Comparison of ENCODE assay signal across 33 cellular contexts in the genomic region with DNA sequence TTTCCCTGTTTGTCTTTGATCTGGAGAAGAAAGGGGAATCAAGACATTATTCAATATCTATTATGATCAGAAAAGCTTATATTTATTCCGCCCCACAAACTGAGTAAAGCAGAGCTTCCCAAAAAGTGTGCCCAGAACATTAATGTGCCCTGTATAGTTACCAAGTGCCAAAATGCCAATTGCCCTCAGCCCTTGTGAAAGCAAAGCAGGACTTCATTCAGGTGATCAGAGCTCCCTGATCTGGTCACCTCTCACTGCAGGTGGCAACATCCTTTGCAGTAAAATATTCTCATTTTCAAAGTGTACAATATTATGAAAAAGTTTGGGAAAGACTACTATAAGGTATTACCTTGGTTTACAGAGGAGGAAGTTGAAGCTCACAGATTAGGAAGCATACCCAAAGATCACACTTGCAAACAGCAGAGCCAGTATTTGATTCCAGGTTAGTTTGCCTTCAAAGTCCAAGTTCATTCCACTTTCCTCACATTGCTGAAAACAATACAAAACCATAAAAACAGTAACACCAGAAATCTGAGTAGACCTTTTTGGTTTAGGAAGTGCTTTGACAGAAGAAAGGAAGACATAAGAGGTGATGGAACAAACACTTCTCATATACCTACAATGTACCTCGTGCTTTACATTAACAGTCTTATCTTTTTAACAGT.
"Had no signal": no experiment of that assay in that cellular context is flagged by ENCODE, and none has a peak within 500 bp of the region (broad histone marks: within the 10 kb centered on the region; RNA-seq: fewer than 3 reads in every experiment).

No MANE protein-coding gene starts in this region.

- ATAC-seq: activated CD8-positive, alpha-beta T cell treated with anti-CD3 and anti-CD28 coated beads for 36 hours; activated naive CD4-positive, alpha-beta T cell treated with anti-CD3 and anti-CD28 coated beads, Interleukin-2, amount 50 U/mL, for 72 hours; activated T-cell treated with anti-CD3 and anti-CD28 coated beads, Interleukin-2, amount 50 U/mL, for 4 hours; activated T-cell treated with anti-CD3 and anti-CD28 coated beads, Interleukin-2, amount 50 U/mL, for 72 hours; activated T-helper 17 cell treated with anti-CD3 and anti-CD28 coated beads, Interleukin-2, amount 50 U/mL, for 72 hours; body of pancreas had no signal

- FAIRE-seq: astrocyte, TTC549 had no signal

- H3K4me1 ChIP-seq: breast epithelium had no signal

- H3K36me3 ChIP-seq: adrenal gland, brain microvascular endothelial cell, breast epithelium had no signal

- H3K9me3 ChIP-seq: adrenal gland, body of pancreas had no signal

- H3K27me3 ChIP-seq: adrenal gland, body of pancreas, brain microvascular endothelial cell, breast epithelium had no signal

- H3K4me3 ChIP-seq: adrenal gland, body of pancreas, breast epithelium had no signal

- DNase-seq: activated B cell treated with CpG ODN at 0.5 μM for 24 hours; activated CD4-positive, alpha-beta memory T cell treated with anti-CD3 and anti-CD28 coated beads for 36 hours; activated CD4-positive, alpha-beta T cell treated with anti-CD3 and anti-CD28 coated beads for 4 hours; activated CD4-positive, alpha-beta T cell treated with anti-CD3 and anti-CD28 coated beads, Interleukin-2, amount 50 U/mL, for 1 hour; activated CD4-positive, alpha-beta T cell treated with anti-CD3 and anti-CD28 coated beads, Interleukin-2, amount 50 U/mL, for 4 hours; activated CD4-positive, CD25-positive, alpha-beta regulatory T cell treated with anti-CD3 and anti-CD28 coated beads, Interleukin-2, amount 50 U/mL, for 72 hours; activated CD8-positive, alpha-beta memory T cell treated with anti-CD3 and anti-CD28 coated beads, Interleukin-2, amount 50 U/mL, for 4 hours; activated CD8-positive, alpha-beta T cell treated with anti-CD3 and anti-CD28 coated beads for 36 hours; activated gamma-delta T cell; activated naive CD4-positive, alpha-beta T cell; activated naive CD4-positive, alpha-beta T cell treated with anti-CD3 and anti-CD28 coated beads for 36 hours; activated naive CD4-positive, alpha-beta T cell treated with anti-CD3 and anti-CD28 coated beads, Interleukin-2, amount 50 U/mL, for 16 hours; activated naive CD8-positive, alpha-beta T cell treated with anti-CD3 and anti-CD28 coated beads for 36 hours; activated T-cell treated with anti-CD3 and anti-CD28 coated beads for 4 hours; activated T-cell treated with anti-CD3 and anti-CD28 coated beads, Interleukin-2, amount 50 U/mL, for 1 hour; activated T-cell treated with anti-CD3 and anti-CD28 coated beads, Interleukin-2, amount 50 U/mL, for 4 hours; activated T-cell treated with anti-CD3 and anti-CD28 coated beads, Interleukin-2, amount 50 U/mL, for 72 hours; amniotic stem cell; aorta; body of pancreas; brain microvascular endothelial cell; central memory CD4-positive, alpha-beta T cell; SW 1271; T-helper 1 cell; T-helper 2 cell; T-helper 9 cell had no signal

- H3K27ac ChIP-seq: adrenal gland, body of pancreas, brain microvascular endothelial cell, breast epithelium, VCaP had no signal
